Comparison of ENCODE assay signal across 8 cellular contexts in the genomic region with DNA sequence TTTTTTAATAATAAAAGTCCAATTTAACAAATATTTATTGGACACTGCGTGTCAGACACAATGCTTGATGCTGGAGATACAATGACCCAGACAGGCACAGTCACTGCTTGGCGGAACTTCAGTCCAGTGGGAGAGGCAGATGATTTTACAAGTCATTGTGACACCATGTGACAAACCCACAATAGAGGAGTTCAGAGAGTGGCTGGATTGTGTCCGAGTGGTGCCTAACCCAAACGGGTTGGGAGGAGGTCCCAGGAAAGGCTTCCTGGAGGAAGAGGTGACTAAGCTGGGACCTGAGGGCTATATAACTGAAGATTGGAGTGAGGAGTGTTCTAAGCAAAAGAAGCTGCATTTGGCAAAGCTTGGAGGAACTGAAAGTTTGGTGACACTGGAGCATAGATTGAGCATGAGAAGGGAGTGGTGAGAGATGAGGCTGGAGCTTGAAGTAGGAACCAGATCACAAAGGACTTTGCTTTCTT. TPM values are rescaled to one million over a fixed set of nuclear protein-coding genes. Genes with fewer than 3 reads are reported as not detected.
DNase-seq lines count a peak whose midpoint lies in the region; ATAC-seq and TF ChIP-seq lines count a peak whose summit lies in the region.
"Had no signal": no experiment of that assay in that cellular context is flagged by ENCODE, and none has a peak within 500 bp of the region (broad histone marks: within the 10 kb centered on the region; RNA-seq: fewer than 3 reads in every experiment).

No MANE protein-coding gene starts in this region.

- DNase-seq in MV-4-11 (lab: John Stamatoyannopoulos, UW) = peak; percentile 83
- no peak for DNase-seq in sciatic nerve (ENCODE audit: low spot score)
- DNase-seq in foreskin keratinocyte = no peak
- no peak for DNase-seq in OCI-M2 (lab: John Stamatoyannopoulos, UW; ENCODE audit: unreplicated experiment)

- no peak for TF ChIP-seq CTCF in foreskin keratinocyte (conservative IDR thresholded peaks at IDR 0.05)

- intact Hi-C loops in sciatic nerve (cut with DNase I) = no loop called here

- no peaks in the 10 kb centered on the region for H3K4me1 ChIP-seq in foreskin keratinocyte

- H3K27ac ChIP-seq in foreskin keratinocyte = no peak overlapping the region

- ATAC-seq in GM21381 (IDR thresholded peaks at IDR 0.05; ENCODE audit: unreplicated experiment) (peak; percentile 61), esophagus mucosa (peak; percentile 87), sciatic nerve (peak; percentile 75), GM18502 (IDR thresholded peaks at IDR 0.05; ENCODE audit: poor library complexity, unreplicated experiment) (no peak), foreskin keratinocyte (no peak)
- ATAC-seq: Panc1 had no signal

- H3K27me3 ChIP-seq in foreskin keratinocyte = no peaks in the 10 kb centered on the region

RNA-seq across cellular contexts. Expression of a gene that starts 41.4 kb away (rescaled TPM):
- total RNA-seq in esophagus mucosa = 13.0 TPM
- 74.4 TPM for total RNA-seq in sciatic nerve
- total RNA-seq in foreskin keratinocyte = 12.4 and 12.5 TPM in 2 replicates
- 4.7 and 5.5 TPM in 2 replicates for polyA plus RNA-seq in foreskin keratinocyte

Comparison
In these comparisons a context has a peak if more than half of its experiments do, and no peak if none do; other contexts are left out.
1. ATAC-seq: peak in GM21381 (single experiment), esophagus mucosa (single experiment) and sciatic nerve (single experiment); none in GM18502 (single experiment) and foreskin keratinocyte (single experiment).